In the genomic region with DNA sequence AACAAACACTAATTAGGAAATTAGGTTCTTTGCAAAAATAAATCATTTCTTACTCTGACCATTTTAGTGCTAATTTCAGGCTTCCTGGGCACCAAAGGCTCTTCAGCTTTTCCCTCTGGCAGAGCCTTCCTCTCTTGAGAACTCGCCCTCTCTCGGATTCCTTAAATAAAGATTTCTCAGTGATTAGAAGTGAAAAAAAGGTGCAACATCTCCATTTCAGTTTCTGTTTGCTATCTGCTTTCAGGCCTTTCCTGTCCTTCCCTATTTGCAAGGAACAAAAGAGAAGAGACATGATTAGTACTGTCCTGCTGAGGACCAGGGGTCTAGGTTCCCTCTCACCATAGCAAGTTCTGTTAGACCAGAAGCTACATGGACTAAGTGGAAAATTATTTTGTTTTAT, we compare ENCODE assay signal across 2 cellular contexts.
TF ChIP-seq lines count a peak whose summit lies in the region.

No MANE protein-coding gene starts in this region.

TF ChIP-seq in GM23338, 12 proteins besides CTCF, POLR2A, EP300 and RAD21 (continued from another document):
- TF ChIP-seq POLR2AphosphoS5 (IDR thresholded peaks at IDR 0.05; ENCODE audit: low read depth): no peak
- TF ChIP-seq NANOG (IDR thresholded peaks at IDR 0.05; ENCODE audit: borderline replicate concordance): no peak
- TF ChIP-seq ZNF462 (CRISPR knock-in tag; IDR thresholded peaks at IDR 0.05): no peak
- TF ChIP-seq, protein P1, sequence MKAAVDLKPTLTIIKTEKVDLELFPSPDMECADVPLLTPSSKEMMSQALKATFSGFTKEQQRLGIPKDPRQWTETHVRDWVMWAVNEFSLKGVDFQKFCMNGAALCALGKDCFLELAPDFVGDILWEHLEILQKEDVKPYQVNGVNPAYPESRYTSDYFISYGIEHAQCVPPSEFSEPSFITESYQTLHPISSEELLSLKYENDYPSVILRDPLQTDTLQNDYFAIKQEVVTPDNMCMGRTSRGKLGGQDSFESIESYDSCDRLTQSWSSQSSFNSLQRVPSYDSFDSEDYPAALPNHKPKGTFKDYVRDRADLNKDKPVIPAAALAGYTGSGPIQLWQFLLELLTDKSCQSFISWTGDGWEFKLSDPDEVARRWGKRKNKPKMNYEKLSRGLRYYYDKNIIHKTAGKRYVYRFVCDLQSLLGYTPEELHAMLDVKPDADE (IDR thresholded peaks at IDR 0.05): no peak
- no peak for TF ChIP-seq REST (IDR thresholded peaks at IDR 0.05; ENCODE audit: unreplicated experiment)
- TF ChIP-seq CREB1 (CRISPR knock-in tag; IDR thresholded peaks at IDR 0.05; ENCODE audit: low read depth): no peak

TF ChIP-seq in SK-N-SH treated with all-trans-retinoic acid at 6 μM for 48 hours, 23 proteins besides CTCF, POLR2A, EP300 and RAD21 (continued from another document):
- TF ChIP-seq, protein P2, sequence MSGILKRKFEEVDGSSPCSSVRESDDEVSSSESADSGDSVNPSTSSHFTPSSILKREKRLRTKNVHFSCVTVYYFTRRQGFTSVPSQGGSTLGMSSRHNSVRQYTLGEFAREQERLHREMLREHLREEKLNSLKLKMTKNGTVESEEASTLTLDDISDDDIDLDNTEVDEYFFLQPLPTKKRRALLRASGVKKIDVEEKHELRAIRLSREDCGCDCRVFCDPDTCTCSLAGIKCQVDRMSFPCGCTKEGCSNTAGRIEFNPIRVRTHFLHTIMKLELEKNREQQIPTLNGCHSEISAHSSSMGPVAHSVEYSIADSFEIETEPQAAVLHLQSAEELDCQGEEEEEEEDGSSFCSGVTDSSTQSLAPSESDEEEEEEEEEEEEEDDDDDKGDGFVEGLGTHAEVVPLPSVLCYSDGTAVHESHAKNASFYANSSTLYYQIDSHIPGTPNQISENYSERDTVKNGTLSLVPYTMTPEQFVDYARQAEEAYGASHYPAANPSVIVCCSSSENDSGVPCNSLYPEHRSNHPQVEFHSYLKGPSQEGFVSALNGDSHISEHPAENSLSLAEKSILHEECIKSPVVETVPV (CRISPR knock-in tag; IDR thresholded peaks at IDR 0.05): no peak
- TF ChIP-seq ARNTL (CRISPR knock-in tag; IDR thresholded peaks at IDR 0.05; ENCODE audit: borderline replicate concordance, low read depth) (no peak), GLIS3 (CRISPR knock-in tag; IDR thresholded peaks at IDR 0.05) (no peak), ZC3H10 (CRISPR knock-in tag; IDR thresholded peaks at IDR 0.05) (no peak), PATZ1 (CRISPR knock-in tag; IDR thresholded peaks at IDR 0.05; ENCODE audit: borderline replicate concordance) (no peak), TOX (CRISPR knock-in tag; IDR thresholded peaks at IDR 0.05; ENCODE audit: borderline replicate concordance) (no peak), SNAI2 (CRISPR knock-in tag; IDR thresholded peaks at IDR 0.05) (no peak), POU6F1 (CRISPR knock-in tag; IDR thresholded peaks at IDR 0.05; ENCODE audit: borderline replicate concordance, low read depth) (no peak), OSR1 (CRISPR knock-in tag; IDR thresholded peaks at IDR 0.05) (no peak), PPARA (CRISPR knock-in tag; IDR thresholded peaks at IDR 0.05; ENCODE audit: borderline replicate concordance) (no peak), ZNF565 (CRISPR knock-in tag; conservative IDR thresholded peaks at IDR 0.05; ENCODE audit: low read depth) (no peak), CSDC2 (CRISPR knock-in tag; IDR thresholded peaks at IDR 0.05) (no peak), ISL1 (CRISPR knock-in tag; IDR thresholded peaks at IDR 0.05) (no peak), ZNF70 (CRISPR knock-in tag; IDR thresholded peaks at IDR 0.05) (no peak), RARB (CRISPR knock-in tag; IDR thresholded peaks at IDR 0.05) (no peak)
